ENCODE assay signal across 8 cellular contexts in genomic region chr10:89251417-89252224, GRCh38. TPM values are rescaled to one million over a fixed set of nuclear protein-coding genes. Genes with fewer than 3 reads are reported as not detected.
DNase-seq lines count a peak whose midpoint lies in the region; ATAC-seq and TF ChIP-seq lines count a peak whose summit lies in the region.

Gene LIPA (minus strand): TSS chr10:89251775. CDS start chr10:89247648, 4,127 bp downstream.

- no peaks in the 10 kb centered on the region for H3K9me3 ChIP-seq in SK-N-SH
- no peaks in the 10 kb centered on the region for H3K9me3 ChIP-seq in suprapubic skin

- H3F3A ChIP-seq in SK-N-SH (replicated peaks; ENCODE audit: insufficient read depth): no peaks in the 10 kb centered on the region

- H3K36me3 ChIP-seq in SK-N-SH (replicated peaks in 1 of 2; ENCODE audit: control insufficient read depth in 1 of 2, insufficient read depth in 2 of 2, low read length in 1 of 2) (no peaks in the 10 kb centered on the region), suprapubic skin (no peaks in the 10 kb centered on the region)

- TF ChIP-seq POLR2A in suprapubic skin (IDR thresholded peaks at IDR 0.05): peak in 1 of 2 donors; percentile 14

- H3K4me3 ChIP-seq in SK-N-SH (ENCODE audit: low read depth in 2 of 2, low read length in 1 of 2) (peak within 1 kb of the TSS; percentile 88 to 95), suprapubic skin (peak within 1 kb of the TSS; percentile 87)

- POLR2A ChIA-PET in SK-N-SH (lab: Yijun Ruan, JAX): interaction anchor here (0.9 to 1.0 kb wide), 2 partner anchors 27 to 163 kb away, joined by 3 read pairs; no protein-coding TSS in a partner anchor

- H3K4me1 ChIP-seq in SK-N-SH (ENCODE audit: control insufficient read depth in 1 of 2, insufficient read depth in 2 of 2, low read depth in 1 of 2, low read length in 1 of 2) (peaks cover 0 to 6% of the 10 kb centered on the region in 2 experiments; a peak in 2 of 4 replicates), suprapubic skin (peaks cover 14% of the 10 kb centered on the region)

- H4K20me1 ChIP-seq in SK-N-SH (ENCODE audit: insufficient read depth): no peaks in the 10 kb centered on the region

- CTCF ChIA-PET in SK-N-SH (lab: Yijun Ruan, JAX): interaction anchor here (0.7 to 1.6 kb wide), 9 partner anchors 22 to 319 kb away, joined by 3 to 6 read pairs (median 4); no protein-coding TSS in a partner anchor

- H3K9me2 ChIP-seq in SK-N-SH: no peaks in the 10 kb centered on the region

- H3K27ac ChIP-seq in SK-N-SH (ENCODE audit: low read depth in 2 of 2, low read length in 1 of 2) (peak within 1 kb of the TSS; percentile 14 to 73; a peak in 3 of 4 replicates), suprapubic skin (peak within 1 kb of the TSS; percentile 74)

- DNase-seq in GM04504 (ENCODE audit: low read depth) (peak; percentile 97), NCI-H1048 (lab: John Stamatoyannopoulos, UW) (peak; percentile 94), SK-N-SH (peak; percentile 96), germinal center (ENCODE audit: low spot score) (peak; percentile 96), nucleus accumbens (lab: John Stamatoyannopoulos, UW) (peak; percentile 64 to 98 (median 95)), suprapubic skin (ENCODE audit: low spot score in 2 of 2) (peak; percentile 96)
- DNase-seq in activated naive CD4-positive, alpha-beta T cell treated with anti-CD3 and anti-CD28 coated beads, Interleukin-2, amount 50 U/mL, for 16 hours: peak; percentile 97

- WGBS in SK-N-SH (ENCODE audit: low lambda C conversion rate): 6% methylated on average over 15 of the region's 53 CpGs
- WGBS in suprapubic skin: under 1% methylated on average over 16 of the region's 53 CpGs

- H3K27me3 ChIP-seq in SK-N-SH (ENCODE audit: insufficient read depth) (no peaks in the 10 kb centered on the region), suprapubic skin (no peaks in the 10 kb centered on the region)

- peak; percentile 97 for ATAC-seq in HG02571 (IDR thresholded peaks at IDR 0.05; ENCODE audit: unreplicated experiment)

- H3K9ac ChIP-seq in SK-N-SH: peak within 1 kb of the TSS; percentile 66; the same call in 1 of the 2 replicates

- peak within 1 kb of the TSS; percentile 88 for H3K4me2 ChIP-seq in SK-N-SH

- TF ChIP-seq CTCF in SK-N-SH (IDR thresholded peaks at IDR 0.05) (no peak), suprapubic skin (IDR thresholded peaks at IDR 0.05) (no peak)

- peak within 1 kb of the TSS; percentile 98 for H2AFZ ChIP-seq in SK-N-SH (ENCODE audit: low read depth)

- TF ChIP-seq EP300 in SK-N-SH (IDR thresholded peaks at IDR 0.05; ENCODE audit: borderline replicate concordance in 1 of 2, low read depth in 1 of 2, low read length in 1 of 2): no peak
- no peak for TF ChIP-seq EP300 in suprapubic skin (IDR thresholded peaks at IDR 0.05)

- no peak for TF ChIP-seq RAD21 in SK-N-SH (IDR thresholded peaks at IDR 0.05; ENCODE audit: low read length)

- H3K79me2 ChIP-seq in SK-N-SH (ENCODE audit: insufficient read depth): no peaks in the 10 kb centered on the region

TF ChIP-seq in SK-N-SH, 30 proteins besides CTCF, POLR2A, EP300 and RAD21:
- TF ChIP-seq MXI1 (IDR thresholded peaks at IDR 0.05; ENCODE audit: low read depth, low read length): peak; percentile 84
- peak; percentile 86 for TF ChIP-seq REST (IDR thresholded peaks at IDR 0.05; ENCODE audit: low read depth, low read length)
- TF ChIP-seq SIN3A (IDR thresholded peaks at IDR 0.05; ENCODE audit: borderline replicate concordance, low read depth, low read length): peak; percentile 37; the same call in 1 of the 2 replicates
- peak; percentile 59; the same call in 1 of the 2 replicates for TF ChIP-seq POLR2AphosphoS5 (IDR thresholded peaks at IDR 0.05; ENCODE audit: low read depth, low read length)
- no peak for TF ChIP-seq ZBTB33 (IDR thresholded peaks at IDR 0.05; ENCODE audit: borderline replicate concordance, low read depth)
- no peak for TF ChIP-seq FOXM1 (IDR thresholded peaks at IDR 0.05; ENCODE audit: low read depth)
- TF ChIP-seq MAX (IDR thresholded peaks at IDR 0.05; ENCODE audit: low read depth): peak; percentile 79
- TF ChIP-seq GABPA (IDR thresholded peaks at IDR 0.05; ENCODE audit: low read depth): peak; percentile 33; the same call in 1 of the 2 replicates
- TF ChIP-seq NFIC (IDR thresholded peaks at IDR 0.05; ENCODE audit: borderline replicate concordance): no peak
- TF ChIP-seq ELF1 (IDR thresholded peaks at IDR 0.05): peak; percentile 71
- peak; percentile 91 for TF ChIP-seq NRF1 (IDR thresholded peaks at IDR 0.05; ENCODE audit: low read depth, low read length)
- no peak for TF ChIP-seq IRF3 (IDR thresholded peaks at IDR 0.05; ENCODE audit: low read depth, low read length)
- peak; percentile 50; the same call in 1 of the 2 replicates for TF ChIP-seq TAF1 (IDR thresholded peaks at IDR 0.05; ENCODE audit: borderline replicate concordance, low read depth, low read length)
- no peak for TF ChIP-seq YY1 (IDR thresholded peaks at IDR 0.05; ENCODE audit: low read depth)

RNA-seq across cellular contexts. Expression of gene LIPA, which starts in this region (rescaled TPM):
- polyA plus RNA-seq in SK-N-SH (2012; rRNA removed): 43.2 and 63.2 TPM in 2 replicates
- 60.7 and 61.2 TPM in 2 replicates for polyA plus RNA-seq in SK-N-SH (2012; cell fraction: cytosol; rRNA removed)
- polyA plus RNA-seq in SK-N-SH (2012; cell fraction: nucleus; rRNA removed): 15.3 and 45.5 TPM in 2 replicates
- 10 to 100 TPM; 15.6 to 21.2 (median 18.8) TPM for total RNA-seq in suprapubic skin

Comparison
In these comparisons a context has a peak if more than half of its experiments do, and no peak if none do; other contexts are left out.
1. Peak in every context shown above with its lines: DNase-seq, ATAC-seq, H3K4me3 ChIP-seq and H3K27ac ChIP-seq.